Comparison of ENCODE assay signal across 7 cellular contexts in genomic region chr9:42568530-42568929, GRCh38.
DNase-seq lines count a peak whose midpoint lies in the region; ATAC-seq and TF ChIP-seq lines count a peak whose summit lies in the region.
"Not testable (repeated sequence)": the region's sequence is repeated elsewhere in the genome, so short reads cannot be mapped to it uniquely, and the experiment has no call there.

No MANE protein-coding gene starts in this region.

- TF ChIP-seq CTCF in brain microvascular endothelial cell (IDR thresholded peaks at IDR 0.05; ENCODE audit: low read depth, low read length, missing control alignments); fibroblast of villous mesenchyme (IDR thresholded peaks at IDR 0.05; ENCODE audit: insufficient read depth, low read depth, low read length); sigmoid colon (IDR thresholded peaks at IDR 0.05): not testable (repeated sequence)

- POLR2A ChIA-PET in activated CD4-positive, alpha-beta T cell treated with anti-CD3 and anti-CD28 coated beads, Interleukin-2, amount 10 ng/mL, durations not matched to agents 7 days and 5 days (lab: Charles Lee): not testable (repeated sequence)

- H4K20me1 ChIP-seq in GM23248 (ENCODE audit: insufficient read depth): not testable (repeated sequence)

- not testable (repeated sequence) for H3K4me1 Mint-ChIP-seq in T-helper 1 cell treated with Interleukin-12 subunit alpha and Interleukin-12 subunit beta and Interleukin-4 antibody, amounts not matched to agents 30 μg/mL and 1 μg/mL, for 36 hours (ENCODE audit: low read depth); activated CD4-positive, alpha-beta T cell treated with anti-CD3 and anti-CD28 coated beads, Interleukin-2, amount 10 ng/mL, durations not matched to agents 7 days and 5 days

- TF ChIP-seq EP300 in sigmoid colon (IDR thresholded peaks at IDR 0.05): not testable (repeated sequence)

- peak overlapping the region; percentile 31; the same call in 1 of the 2 replicates for H3K9ac ChIP-seq in GM23248

- H3K79me2 ChIP-seq in GM23248 (ENCODE audit: insufficient read depth): not testable (repeated sequence)

- H3K36me3 ChIP-seq in GM23248 (ENCODE audit: low read depth); brain microvascular endothelial cell (replicated peaks); sigmoid colon: not testable (repeated sequence)

- not testable (repeated sequence) for H3F3A ChIP-seq in GM23248 (ENCODE audit: insufficient read depth)

- intact Hi-C loops in sigmoid colon (cut with DNase I): not testable (repeated sequence)

- ATAC-seq in left lobe of liver: not testable (repeated sequence)

- H3K4me2 ChIP-seq in GM23248 (ENCODE audit: unreplicated experiment): not testable (repeated sequence)

- WGBS in GM23248 (ENCODE audit: low coverage in 1 of 2, low lambda C conversion rate in 2 of 2, missing lambda C conversion rate in 2 of 2), 2 experiments: 0% methylated on average over 4 of the region's 15 CpGs; no CpG with 5 or more reads in 1 of the 2 experiments
- WGBS in sigmoid colon, 2 donors: 13 to 21% methylated on average over 7 to 9 of the region's 15 CpGs

- not testable (repeated sequence) for H3K9me2 ChIP-seq in GM23248 (ENCODE audit: insufficient read depth)

- not testable (repeated sequence) for DNase-seq in GM23248; fibroblast of villous mesenchyme (ENCODE audit: low read depth)
- peak; percentile 12 for DNase-seq in activated CD4-positive, alpha-beta T cell treated with anti-CD3 and anti-CD28 coated beads, Interleukin-2, amount 10 ng/mL, durations not matched to agents 7 days and 5 days
- DNase-seq in brain microvascular endothelial cell: peak; percentile 58
- peak; percentile 66 for DNase-seq in left lobe of liver (ENCODE audit: low spot score)
- peak; percentile 78 for DNase-seq in sigmoid colon

- not testable (repeated sequence) for H3K4me3 ChIP-seq in GM23248, sigmoid colon
- H3K4me3 ChIP-seq in brain microvascular endothelial cell (ENCODE audit: low read depth, low read length) (peak overlapping the region; percentile 26), fibroblast of villous mesenchyme (ENCODE audit: low read depth, low read length) (peak overlapping the region; percentile 21)

- TF ChIP-seq POLR2A in sigmoid colon (IDR thresholded peaks at IDR 0.05): not testable (repeated sequence)

- H3K27me3 ChIP-seq in GM23248 (replicated peaks; ENCODE audit: insufficient read depth); brain microvascular endothelial cell (replicated peaks); sigmoid colon: not testable (repeated sequence)

- H2AFZ ChIP-seq in GM23248: not testable (repeated sequence)

- H3K4me3 Mint-ChIP-seq in T-helper 1 cell treated with Interleukin-12 subunit alpha and Interleukin-12 subunit beta and Interleukin-4 antibody, amounts not matched to agents 30 μg/mL and 1 μg/mL, for 36 hours: peak overlapping the region; percentile 78
- not testable (repeated sequence) for H3K4me3 Mint-ChIP-seq in activated CD4-positive, alpha-beta T cell treated with anti-CD3 and anti-CD28 coated beads, Interleukin-2, amount 10 ng/mL, durations not matched to agents 7 days and 5 days

- not testable (repeated sequence) for H3K9me3 ChIP-seq in GM23248 (ENCODE audit: low read depth); sigmoid colon

- peak overlapping the region; percentile 73 for H3K27ac Mint-ChIP-seq in T-helper 1 cell treated with Interleukin-12 subunit alpha and Interleukin-12 subunit beta and Interleukin-4 antibody, amounts not matched to agents 30 μg/mL and 1 μg/mL, for 36 hours
- not testable (repeated sequence) for H3K27ac Mint-ChIP-seq in activated CD4-positive, alpha-beta T cell treated with anti-CD3 and anti-CD28 coated beads, Interleukin-2, amount 10 ng/mL, durations not matched to agents 7 days and 5 days

- not testable (repeated sequence) for H3K27ac ChIP-seq in GM23248, brain microvascular endothelial cell
- peak overlapping the region in 1 of 4 donors; percentile 14 for H3K27ac ChIP-seq in sigmoid colon

- CTCF ChIA-PET in activated CD4-positive, alpha-beta T cell treated with anti-CD3 and anti-CD28 coated beads, Interleukin-2, amount 10 ng/mL, durations not matched to agents 7 days and 5 days (lab: Charles Lee): not testable (repeated sequence)

- H3K36me3 Mint-ChIP-seq in T-helper 1 cell treated with Interleukin-12 subunit alpha and Interleukin-12 subunit beta and Interleukin-4 antibody, amounts not matched to agents 30 μg/mL and 1 μg/mL, for 36 hours (ENCODE audit: low read depth); activated CD4-positive, alpha-beta T cell treated with anti-CD3 and anti-CD28 coated beads, Interleukin-2, amount 10 ng/mL, durations not matched to agents 7 days and 5 days (ENCODE audit: low read depth): not testable (repeated sequence)

- not testable (repeated sequence) for H3K4me1 ChIP-seq in GM23248 (ENCODE audit: insufficient read depth); sigmoid colon

- not testable (repeated sequence) for H3K9me3 Mint-ChIP-seq in T-helper 1 cell treated with Interleukin-12 subunit alpha and Interleukin-12 subunit beta and Interleukin-4 antibody, amounts not matched to agents 30 μg/mL and 1 μg/mL, for 36 hours; activated CD4-positive, alpha-beta T cell treated with anti-CD3 and anti-CD28 coated beads, Interleukin-2, amount 10 ng/mL, durations not matched to agents 7 days and 5 days

- H3K27me3 Mint-ChIP-seq in T-helper 1 cell treated with Interleukin-12 subunit alpha and Interleukin-12 subunit beta and Interleukin-4 antibody, amounts not matched to agents 30 μg/mL and 1 μg/mL, for 36 hours (ENCODE audit: low read depth); activated CD4-positive, alpha-beta T cell treated with anti-CD3 and anti-CD28 coated beads, Interleukin-2, amount 10 ng/mL, durations not matched to agents 7 days and 5 days: not testable (repeated sequence)

- in situ Hi-C loops in GM23248 (cut with MboI); brain microvascular endothelial cell (cut with HindIII; ENCODE audit: low pct_ligation_motif_present, low sequenced_read_pairs): not testable (repeated sequence)
